8 cellular contexts compared by ENCODE assay signal in genomic region chr17:39769974-39770587, GRCh38. TPM values are rescaled to one million over a fixed set of nuclear protein-coding genes. Genes with fewer than 3 reads are reported as not detected.
A peak's percentile ranks its signal among the peaks of the same experiment; 100 is the strongest.
DNase-seq lines count a peak whose midpoint lies in the region; ATAC-seq lines count a peak whose summit lies in the region.

No MANE protein-coding gene starts in this region.

- no peaks in the 10 kb centered on the region for H3K27me3 Mint-ChIP-seq in activated T-helper 17 cell treated with anti-CD3 and anti-CD28 coated beads, Interleukin-2, amount 50 U/mL, for 72 hours

- H3K4me1 Mint-ChIP-seq in activated T-helper 17 cell treated with anti-CD3 and anti-CD28 coated beads, Interleukin-2, amount 50 U/mL, for 72 hours = peaks cover 79% of the 10 kb centered on the region

- peak overlapping the region; percentile 95 for H3K27ac Mint-ChIP-seq in activated T-helper 17 cell treated with anti-CD3 and anti-CD28 coated beads, Interleukin-2, amount 50 U/mL, for 72 hours

- peaks cover 98% of the 10 kb centered on the region for H3K36me3 Mint-ChIP-seq in activated T-helper 17 cell treated with anti-CD3 and anti-CD28 coated beads, Interleukin-2, amount 50 U/mL, for 72 hours (ENCODE audit: low read depth)

- peak overlapping the region; percentile 95 for H3K4me3 Mint-ChIP-seq in activated T-helper 17 cell treated with anti-CD3 and anti-CD28 coated beads, Interleukin-2, amount 50 U/mL, for 72 hours

- no peaks in the 10 kb centered on the region for H3K9me3 Mint-ChIP-seq in activated T-helper 17 cell treated with anti-CD3 and anti-CD28 coated beads, Interleukin-2, amount 50 U/mL, for 72 hours

- peak; percentile 74 for DNase-seq in NCI-H2196 treated with DMSO at 0.1 percent for 48 hours (lab: John Stamatoyannopoulos, UW; ENCODE audit: unreplicated experiment)
- peak; percentile 39 for DNase-seq in stimulated activated CD4-positive, alpha-beta T cell treated with anti-CD3 and anti-CD28 coated beads, Interleukin-12 subunit alpha, Interleukin-12 subunit beta, amount 100 ng/mL, for 4 hours
- no peak for DNase-seq in left ventricle myocardium superior
- no peak for DNase-seq in mucosa of gallbladder (ENCODE audit: low spot score)
- no peak for DNase-seq in middle frontal gyrus (ENCODE audit: extremely low spot score, low spot score)

- intact Hi-C loops in left ventricle myocardium superior (cut with micrococcal nuclease) = no loop called here

- ATAC-seq in GM18520 (IDR thresholded peaks at IDR 0.05; ENCODE audit: unreplicated experiment) (peak; percentile 37), HG02938 (IDR thresholded peaks at IDR 0.05; ENCODE audit: unreplicated experiment) (peak; percentile 41), left ventricle myocardium superior (no peak)
- ATAC-seq in activated T-helper 17 cell treated with anti-CD3 and anti-CD28 coated beads, Interleukin-2, amount 50 U/mL, for 72 hours (replicated peaks) = peak; percentile 80

RNA-seq across cellular contexts. Expression of gene GRB7, which starts 32.3 kb away (rescaled TPM):
- under 1 TPM in 1 of 2 donors, not detected in 1; 0.40 TPM for total RNA-seq in activated T-helper 17 cell treated with anti-CD3 and anti-CD28 coated beads, Interleukin-2, amount 50 U/mL, for 72 hours
- total RNA-seq in left ventricle myocardium superior = 5.1 TPM
- 92.8 TPM for total RNA-seq in mucosa of gallbladder

RNA-seq across cellular contexts. Expression of gene MIEN1, which starts 39.7 kb away (rescaled TPM):
- 10 to 100 TPM; 24.6 to 45.2 TPM for total RNA-seq in activated T-helper 17 cell treated with anti-CD3 and anti-CD28 coated beads, Interleukin-2, amount 50 U/mL, for 72 hours
- total RNA-seq in left ventricle myocardium superior (49.3 TPM), mucosa of gallbladder (66.1 TPM)

Comparison
In these comparisons a context has a peak if more than half of its experiments do, and no peak if none do; other contexts are left out.
1. DNase-seq: peak in NCI-H2196 treated with DMSO at 0.1 percent for 48 hours (single experiment) and stimulated activated CD4-positive, alpha-beta T cell treated with anti-CD3 and anti-CD28 coated beads, Interleukin-12 subunit alpha, Interleukin-12 subunit beta, amount 100 ng/mL, for 4 hours (single experiment); none in left ventricle myocardium superior (single experiment), mucosa of gallbladder (single experiment) and middle frontal gyrus (single experiment).
2. RNA of gene GRB7, which starts 32.3 kb away (total RNA-seq): 92.8 TPM in mucosa of gallbladder (single experiment); 5.1 TPM in left ventricle myocardium superior (single experiment) and 0.40 TPM in activated T-helper 17 cell treated with anti-CD3 and anti-CD28 coated beads, Interleukin-2, amount 50 U/mL, for 72 hours; every median in the first group is over 10 times any median in the second.